ENCODE assay signal across 9 cellular contexts in the genomic region with DNA sequence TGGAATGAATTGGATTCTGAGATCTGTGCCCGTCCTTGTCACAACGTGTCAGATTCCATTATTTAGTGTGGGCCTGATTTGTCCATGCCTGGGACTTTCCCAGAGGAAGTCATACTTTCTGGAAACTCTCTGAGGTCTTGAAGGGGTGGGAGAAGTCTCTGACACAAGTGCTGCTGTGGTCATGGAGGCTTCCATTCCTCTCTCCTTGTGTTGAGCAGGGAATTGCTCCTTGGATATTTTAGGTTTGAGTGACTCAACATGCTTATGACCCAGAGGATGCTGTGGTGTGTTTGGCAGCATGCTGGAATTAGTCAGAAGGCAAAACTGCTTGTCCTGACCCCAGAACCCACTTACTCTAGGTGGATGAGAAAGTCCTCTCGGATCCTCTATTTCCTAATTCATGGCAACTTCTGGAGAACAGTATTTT.
DNase-seq lines count a peak whose midpoint lies in the region; ATAC-seq and TF ChIP-seq lines count a peak whose summit lies in the region.
"Had no signal": no experiment of that assay in that cellular context is flagged by ENCODE, and none has a peak within 500 bp of the region (broad histone marks: within the 10 kb centered on the region; RNA-seq: fewer than 3 reads in every experiment).

No MANE protein-coding gene starts in this region.

- no peak for TF ChIP-seq CTCF in foreskin fibroblast (IDR thresholded peaks at IDR 0.05; ENCODE audit: low read depth, low read length)
- TF ChIP-seq CTCF in sigmoid colon (IDR thresholded peaks at IDR 0.05) = no peak

- H3K9me3 ChIP-seq in sigmoid colon = no peaks in the 10 kb centered on the region

- DNase-seq in GM03348 (ENCODE audit: low spot score) (peak; percentile 90), T1000 (lab: John Stamatoyannopoulos, UW) (peak; percentile 73), foreskin fibroblast (peak; percentile 98 to 99), sigmoid colon (peak; percentile 86), NCI-H2171 treated with DMSO at 0.1 percent for 48 hours (lab: John Stamatoyannopoulos, UW) (no peak), DMS79 treated with DMSO at 0.1 percent for 48 hours (lab: John Stamatoyannopoulos, UW) (no peak), NCI-H2171 (lab: John Stamatoyannopoulos, UW) (no peak)
- DNase-seq: small intestine had no signal

- TF ChIP-seq POLR2A in sigmoid colon (IDR thresholded peaks at IDR 0.05) = no peak

- no peaks in the 10 kb centered on the region for H3K27me3 ChIP-seq in sigmoid colon

- peak overlapping the region; percentile 65 to 94 (median 88) for H3K27ac ChIP-seq in sigmoid colon

- no peak for ATAC-seq in HG03039 (IDR thresholded peaks at IDR 0.05; ENCODE audit: unreplicated experiment)

- peaks cover 0 to 11% (median 4%) of the 10 kb centered on the region in 4 donors for H3K36me3 ChIP-seq in sigmoid colon

- intact Hi-C loops in sigmoid colon (cut with DNase I) = no loop called here

- TF ChIP-seq EP300 in sigmoid colon (IDR thresholded peaks at IDR 0.05) = peak in 2 of 4 donors; percentile 60 to 78

- H3K4me1 ChIP-seq in sigmoid colon = peaks cover 0 to 88% (median 81%) of the 10 kb centered on the region in 4 donors

- H3K4me3 ChIP-seq in foreskin fibroblast (ENCODE audit: low read depth in 1 of 2, low read length in 2 of 2) (no peak overlapping the region), sigmoid colon (no peak overlapping the region)

- 48 to 58% methylated on average over 3 of the region's 3 CpGs for WGBS in sigmoid colon, 2 donors

Comparison
In these comparisons a context has a peak if more than half of its experiments do, and no peak if none do; other contexts are left out.
1. DNase-seq: peak in GM03348 (single experiment), T1000 (single experiment), foreskin fibroblast (2 of 2) and sigmoid colon (single experiment); none in NCI-H2171 treated with DMSO at 0.1 percent for 48 hours (single experiment), DMS79 treated with DMSO at 0.1 percent for 48 hours (single experiment) and NCI-H2171 (single experiment).